Comparison of ENCODE assay signal across 9 cellular contexts in the genomic region with DNA sequence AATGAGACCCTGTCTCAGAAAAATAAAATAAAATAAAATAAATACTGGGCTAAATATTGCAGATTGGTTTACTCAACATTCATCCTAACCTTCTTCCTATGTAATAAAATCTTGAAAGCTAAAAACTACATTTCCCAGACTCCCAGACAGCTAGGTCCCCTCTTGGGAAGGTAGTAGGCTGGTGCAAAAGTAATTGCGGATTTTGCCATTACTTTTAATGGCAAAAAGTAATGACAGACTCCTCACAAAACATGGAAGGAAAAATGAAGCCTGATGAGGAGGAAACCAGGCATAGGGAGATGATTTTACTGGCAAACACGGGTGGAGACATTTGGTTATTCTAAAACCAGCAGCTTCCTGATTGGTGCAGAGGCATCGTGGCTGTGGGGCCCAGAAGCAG.
"Had no signal": no experiment of that assay in that cellular context is flagged by ENCODE, and none has a peak within 500 bp of the region (broad histone marks: within the 10 kb centered on the region; RNA-seq: fewer than 3 reads in every experiment).

No MANE protein-coding gene starts in this region.

- H2AFZ ChIP-seq: GM23338 had no signal

- H3K36me3 ChIP-seq: HAP-1 had no signal

- H3K9ac ChIP-seq: KMS-11 had no signal

- H3K4me1 ChIP-seq: HAP-1 had no signal

- H3K27ac ChIP-seq: HL-60, KMS-11 had no signal

- H3K4me3 ChIP-seq: GM23338, HAP-1 had no signal

- H3K4me2 ChIP-seq: GM23338, KMS-11 had no signal

- DNase-seq: H7, HFFc6, IMR-90, Karpas-422, KBM-7 had no signal

- H3K9me3 ChIP-seq: HAP-1 had no signal
